15 cellular contexts compared by ENCODE assay signal in genomic region chr3:170043506-170043905, GRCh38. TPM values are rescaled to one million over a fixed set of nuclear protein-coding genes. Genes with fewer than 3 reads are reported as not detected.
"Had no signal": no experiment of that assay in that cellular context is flagged by ENCODE, and none has a peak within 500 bp of the region (broad histone marks: within the 10 kb centered on the region; RNA-seq: fewer than 3 reads in every experiment).

No MANE protein-coding gene starts in this region.

- H3K4me3 ChIP-seq: esophagus muscularis mucosa, spleen, suprapubic skin, upper lobe of left lung had no signal

- H3K9me3 ChIP-seq: esophagus muscularis mucosa, spleen, suprapubic skin, upper lobe of left lung had no signal

- H3K36me3 ChIP-seq: esophagus muscularis mucosa, spleen, suprapubic skin, upper lobe of left lung had no signal

- DNase-seq: activated CD4-positive, alpha-beta memory T cell treated with anti-CD3 and anti-CD28 coated beads, Interleukin-2, amount 10 ng/mL, durations not matched to agents 7 days and 5 days; activated CD4-positive, alpha-beta T cell treated with anti-CD3 and anti-CD28 coated beads for 1 hour; activated naive CD8-positive, alpha-beta T cell treated with anti-CD3 and anti-CD28 coated beads, Interleukin-2, amount 50 U/mL, for 24 hours; activated T-cell treated with anti-CD3 and anti-CD28 coated beads, Interleukin-2, amount 50 U/mL, for 72 hours; foreskin melanocyte; head of caudate nucleus; mammary epithelial cell; spleen; stimulated activated CD4-positive, alpha-beta T cell treated with anti-CD3 and anti-CD28 coated beads, Interleukin-1b, Interleukin-23, amount 100 ng/mL, for 48 hours; stimulated activated naive CD4-positive, alpha-beta T cell; upper lobe of left lung had no signal

- H3K27ac ChIP-seq: esophagus muscularis mucosa, suprapubic skin had no signal

- ATAC-seq: activated naive CD8-positive, alpha-beta T cell treated with anti-CD3 and anti-CD28 coated beads, Interleukin-2, amount 50 U/mL, for 24 hours; activated T-cell treated with anti-CD3 and anti-CD28 coated beads, Interleukin-2, amount 50 U/mL, for 72 hours had no signal

- H3K27me3 ChIP-seq: upper lobe of left lung had no signal

- FAIRE-seq: astrocyte had no signal

RNA-seq across cellular contexts. Expression of gene GPR160, which starts 5.7 kb away (rescaled TPM):
- total RNA-seq: osteoblast had no signal
